Comparison of ENCODE assay signal across 1 cellular context in genomic region chr1:12161662-12162458, GRCh38.
TF ChIP-seq lines count a peak whose summit lies in the region.

No MANE protein-coding gene starts in this region.

TF ChIP-seq in WTC11, 78 proteins besides CTCF, POLR2A, EP300 and RAD21 (continued from another document):
- TF ChIP-seq ATF6 (CRISPR knock-in tag; IDR thresholded peaks at IDR 0.05), result no peak
TF ChIP-seq in WTC11: peak in this region for 0.
